Comparison of ENCODE assay signal across 9 cellular contexts in genomic region chr1:101291562-101292035, GRCh38. TPM values are rescaled to one million over a fixed set of nuclear protein-coding genes. Genes with fewer than 3 reads are reported as not detected.
A peak's percentile ranks its signal among the peaks of the same experiment; 100 is the strongest.
DNase-seq lines count a peak whose midpoint lies in the region; ATAC-seq and TF ChIP-seq lines count a peak whose summit lies in the region.
"Had no signal": no experiment of that assay in that cellular context is flagged by ENCODE, and none has a peak within 500 bp of the region (broad histone marks: within the 10 kb centered on the region; RNA-seq: fewer than 3 reads in every experiment).

No MANE protein-coding gene starts in this region.

- no peaks in the 10 kb centered on the region for H4K20me1 ChIP-seq in DND-41 (ENCODE audit: insufficient read depth, low read length)
- no peaks in the 10 kb centered on the region for H4K20me1 ChIP-seq in osteoblast (ENCODE audit: insufficient read depth, low read length)

- ATAC-seq in DND-41 (ENCODE audit: insufficient read depth, low read depth): peak; percentile 84
- ATAC-seq in HG02623 (IDR thresholded peaks at IDR 0.05; ENCODE audit: unreplicated experiment): no peak

- no peaks in the 10 kb centered on the region for H3K9me3 ChIP-seq in DND-41 (ENCODE audit: insufficient read depth, low read length, severe bottlenecking)
- H3K9me3 ChIP-seq in osteoblast (ENCODE audit: low read depth, low read length): no peaks in the 10 kb centered on the region
- H3K9me3 ChIP-seq: tibial nerve had no signal

- BruUV-seq in MCF 10A (replicated peaks; lab: Mats Ljungman, UMichigan): no TSS peak

- no peak overlapping the region for H3K4me3 Mint-ChIP-seq in MCF 10A (ENCODE audit: unreplicated experiment)

- H3K9me3 Mint-ChIP-seq in MCF 10A (ENCODE audit: unreplicated experiment): no peaks in the 10 kb centered on the region

- no peaks in the 10 kb centered on the region for H3K36me3 Mint-ChIP-seq in MCF 10A (ENCODE audit: insufficient read depth, unreplicated experiment)

- intact Hi-C loops in MCF 10A (cut with micrococcal nuclease) (no loop called here), posterior cingulate gyrus (cut with DNase I) (no loop called here)

- H3K79me2 ChIP-seq in DND-41 (ENCODE audit: insufficient read depth, low read length): no peaks in the 10 kb centered on the region
- H3K79me2 ChIP-seq in osteoblast (ENCODE audit: insufficient read depth, low read length): no peaks in the 10 kb centered on the region

- H3K9ac ChIP-seq in DND-41 (ENCODE audit: low read depth, low read length): peak overlapping the region; percentile 50

- H3K4me3 ChIP-seq in DND-41 (ENCODE audit: low read depth in 1 of 2, low read length in 2 of 2) (peak overlapping the region in 1 of 2 experiments; percentile 34; a peak in 2 of 4 replicates), osteoblast (ENCODE audit: insufficient read depth, low read length) (no peak overlapping the region)
- H3K4me3 ChIP-seq: tibial nerve had no signal

- H3K4me2 ChIP-seq in DND-41 (ENCODE audit: insufficient read depth, low read length) (peak overlapping the region; percentile 53), osteoblast (ENCODE audit: insufficient read depth, low read length) (peak overlapping the region; percentile 66)

- H3K36me3 ChIP-seq in DND-41 (ENCODE audit: insufficient read depth, low read length) (no peaks in the 10 kb centered on the region), osteoblast (ENCODE audit: insufficient read depth, low read length) (no peaks in the 10 kb centered on the region)
- H3K36me3 ChIP-seq: tibial nerve had no signal

- TF ChIP-seq CTCF in DND-41 (IDR thresholded peaks at IDR 0.05; ENCODE audit: borderline replicate concordance, extremely low read depth, low read length, poor library complexity, severe bottlenecking) (no peak), MCF 10A (IDR thresholded peaks at IDR 0.05; ENCODE audit: unreplicated experiment) (no peak), osteoblast (IDR thresholded peaks at IDR 0.05; ENCODE audit: extremely low read depth, low read depth, low read length) (no peak)

- peaks cover 13% of the 10 kb centered on the region for H3K4me1 Mint-ChIP-seq in MCF 10A (ENCODE audit: insufficient read depth, unreplicated experiment)

- POLR2A ChIA-PET in MCF 10A (lab: Yijun Ruan, JAX): interaction anchor here (0.7 kb wide), 1 partner anchor 327 kb away, joined by 3 read pairs; no protein-coding TSS in a partner anchor

- H2AFZ ChIP-seq in DND-41 (ENCODE audit: low read depth, low read length) (peak overlapping the region; percentile 23; the same call in 1 of the 2 replicates), osteoblast (ENCODE audit: low read length) (peak overlapping the region; percentile 6)

- H3K4me1 ChIP-seq in DND-41 (ENCODE audit: insufficient read depth, low read length) (peaks cover 60% of the 10 kb centered on the region), osteoblast (ENCODE audit: insufficient read depth, low read length) (peaks cover 42% of the 10 kb centered on the region)

- H3K27me3 Mint-ChIP-seq in MCF 10A (ENCODE audit: insufficient read depth, unreplicated experiment): no peaks in the 10 kb centered on the region

- H3K27ac Mint-ChIP-seq in MCF 10A (ENCODE audit: low read depth, unreplicated experiment): no peak overlapping the region

- peak; percentile 83 for DNase-seq in DND-41
- peak; percentile 96 for DNase-seq in H4 (ENCODE audit: low spot score)
- peak; percentile 86 for DNase-seq in RPMI7951 (ENCODE audit: low read depth)
- peak; percentile 54 for DNase-seq in MCF 10A (ENCODE audit: unreplicated experiment)
- DNase-seq in osteoblast (ENCODE audit: insufficient read length, low spot score, missing footprints): peak; percentile 80
- no peak for DNase-seq in NCI-H2029 treated with DMSO at 0.1 percent for 48 hours (lab: John Stamatoyannopoulos, UW)
- DNase-seq in posterior cingulate gyrus: no peak

- CTCF ChIA-PET in MCF 10A (lab: Yijun Ruan, JAX): interaction anchor here (0.6 to 10.4 kb wide), 7 partner anchors 16 to 407 kb away, joined by 3 to 167 read pairs (median 3); no protein-coding TSS in a partner anchor

- H3K27ac ChIP-seq in DND-41 (ENCODE audit: low read length): peak overlapping the region; percentile 85
- H3K27ac ChIP-seq in osteoblast (ENCODE audit: low read depth, low read length): peak overlapping the region; percentile 56
- H3K27ac ChIP-seq: tibial nerve had no signal

- H3K27me3 ChIP-seq in DND-41 (ENCODE audit: insufficient read depth, low read length, poor library complexity) (no peaks in the 10 kb centered on the region), osteoblast (ENCODE audit: insufficient read depth, low read length) (no peaks in the 10 kb centered on the region)
- H3K27me3 ChIP-seq: tibial nerve had no signal

RNA-seq across cellular contexts. Expression of gene S1PR1, which starts 54.8 kb away (rescaled TPM):
- total RNA-seq in H4 (2014; rRNA removed; shearing (Covaris generic)): 3.2 and 4.9 TPM in 2 replicates
- 0.39 and 0.84 TPM in 2 replicates for total RNA-seq in RPMI7951 (2014; rRNA removed; shearing (Covaris generic))
- total RNA-seq in MCF 10A (2022) (0.52 and 0.86 TPM in 2 replicates), osteoblast (25.7 and 27.1 TPM in 2 replicates)

Comparison
In these comparisons a context has a peak if more than half of its experiments do, and no peak if none do; other contexts are left out.
1. DNase-seq: peak in DND-41 (single experiment), H4 (single experiment), RPMI7951 (single experiment), MCF 10A (single experiment) and osteoblast (single experiment); none in NCI-H2029 treated with DMSO at 0.1 percent for 48 hours (single experiment) and posterior cingulate gyrus (0 of 10).